ENCODE assay signal across 21 cellular contexts in the genomic region with DNA sequence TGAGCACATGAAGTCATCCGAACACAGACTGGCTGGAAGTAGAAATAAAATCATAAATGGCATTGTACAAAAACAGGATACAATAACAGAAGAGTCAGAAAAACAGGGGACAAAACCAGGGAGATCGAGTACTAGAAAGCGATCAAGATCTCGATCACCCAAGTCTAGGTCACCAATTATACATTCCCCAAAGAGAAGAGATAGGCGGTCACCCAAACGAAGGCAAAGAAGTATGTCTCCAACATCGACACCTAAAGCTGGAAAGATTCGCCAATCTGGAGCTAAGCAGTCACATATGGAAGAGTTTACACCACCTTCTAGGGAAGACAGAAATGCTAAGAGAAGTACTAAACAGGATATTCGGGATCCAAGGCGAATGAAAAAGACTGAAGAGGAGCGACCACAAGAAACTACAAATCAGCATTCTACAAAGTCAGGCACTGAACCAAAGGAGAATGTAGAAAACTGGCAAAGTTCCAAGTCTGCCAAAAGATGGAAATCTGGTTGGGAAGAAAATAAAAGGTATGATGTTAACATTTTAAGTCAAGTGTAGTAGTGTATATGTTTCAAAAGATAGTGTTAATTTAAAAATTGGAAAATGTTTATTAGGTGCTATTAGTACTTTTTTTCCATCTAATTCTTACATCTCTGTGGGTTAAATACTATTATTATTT. TPM values are rescaled to one million over a fixed set of nuclear protein-coding genes. Genes with fewer than 3 reads are reported as not detected.
A peak's percentile ranks its signal among the peaks of the same experiment; 100 is the strongest.
DNase-seq lines count a peak whose midpoint lies in the region; TF ChIP-seq lines count a peak whose summit lies in the region.
"Had no signal": no experiment of that assay in that cellular context is flagged by ENCODE, and none has a peak within 500 bp of the region (broad histone marks: within the 10 kb centered on the region; RNA-seq: fewer than 3 reads in every experiment).

No MANE protein-coding gene starts in this region.

- POLR2A ChIA-PET in activated CD4-positive, alpha-beta T cell treated with anti-CD3 and anti-CD28 coated beads, Interleukin-2, amount 10 ng/mL, durations not matched to agents 7 days and 5 days (lab: Charles Lee): no interaction called here
- POLR2A ChIA-PET in CD4-positive, alpha-beta memory T cell (lab: Charles Lee; ENCODE audit: partially characterized antibody): interaction anchor here (1.0 to 4.1 kb wide), 3 partner anchors 6 to 10 kb away, joined by 5 to 23 read pairs (median 16); a partner anchor contains a TSS

- no peaks in the 10 kb centered on the region for H3K9me3 Mint-ChIP-seq in activated CD4-positive, alpha-beta T cell treated with anti-CD3 and anti-CD28 coated beads, Interleukin-2, amount 10 ng/mL, durations not matched to agents 7 days and 5 days
- H3K9me3 Mint-ChIP-seq in CD4-positive, alpha-beta memory T cell: peaks cover 0 to 3% (median 0%) of the 10 kb centered on the region in 8 donors
- no peaks in the 10 kb centered on the region for H3K9me3 Mint-ChIP-seq in immature natural killer cell
- H3K9me3 Mint-ChIP-seq: endodermal cell, neural progenitor cell had no signal

- no peaks in the 10 kb centered on the region for H3K27me3 Mint-ChIP-seq in activated CD4-positive, alpha-beta T cell treated with anti-CD3 and anti-CD28 coated beads, Interleukin-2, amount 10 ng/mL, durations not matched to agents 7 days and 5 days
- no peaks in the 10 kb centered on the region for H3K27me3 Mint-ChIP-seq in CD4-positive, alpha-beta memory T cell
- peaks cover 2 to 7% (median 2%) of the 10 kb centered on the region in 3 donors for H3K27me3 Mint-ChIP-seq in immature natural killer cell (ENCODE audit: low read depth in 3 of 3)

- DNase-seq in activated CD4-positive, alpha-beta T cell treated with anti-CD3 and anti-CD28 coated beads, Interleukin-2, amount 10 ng/mL, durations not matched to agents 7 days and 5 days: no peak
- DNase-seq in activated CD4-positive, alpha-beta T cell treated with anti-CD3 and anti-CD28 coated beads for 4 hours: no peak
- no peak for DNase-seq in CD4-positive, alpha-beta memory T cell
- no peak for DNase-seq in immature natural killer cell
- DNase-seq in uterus: no peak
- no peak for DNase-seq in ecto neural progenitor cell (ENCODE audit: low spot score)
- DNase-seq in BE2C: no peak
- DNase-seq: ACHN; activated T-cell treated with anti-CD3 and anti-CD28 coated beads for 4 hours; adrenal gland; COR-L47; endodermal cell; kidney; mesenchymal stem cell; MV-4-11; NCI-H187 treated with DMSO at 0.1 percent for 48 hours; SIG-M5; stimulated activated naive CD8-positive, alpha-beta T cell treated with anti-CD3 and anti-CD28 coated beads, Interleukin-15, Interleukin-2, amounts not matched to agents 100 U/mL and 50 U/mL, for 24 hours; T-helper 2 cell had no signal

- TF ChIP-seq POLR2A in uterus (IDR thresholded peaks at IDR 0.05): no peak

- no peak overlapping the region for H3K27ac ChIP-seq in CD4-positive, alpha-beta memory T cell (ENCODE audit: low read depth, low read length)
- no peak overlapping the region for H3K27ac ChIP-seq in uterus
- H3K27ac ChIP-seq: adrenal gland, neural progenitor cell had no signal

- no peaks in the 10 kb centered on the region for H3K9me3 ChIP-seq in CD4-positive, alpha-beta memory T cell (ENCODE audit: control insufficient read depth in 1 of 2, low read length in 2 of 2)
- H3K9me3 ChIP-seq in uterus: no peaks in the 10 kb centered on the region
- no peaks in the 10 kb centered on the region; the same call in 1 of the 2 replicates for H3K9me3 ChIP-seq in BE2C
- H3K9me3 ChIP-seq: adrenal gland had no signal

- H3K4me1 ChIP-seq in CD4-positive, alpha-beta memory T cell (ENCODE audit: insufficient read depth, low read length): peaks cover 87% of the 10 kb centered on the region
- H3K4me1 ChIP-seq in uterus (peaks cover 0 to 5% of the 10 kb centered on the region in 2 donors), BE2C (no peaks in the 10 kb centered on the region; the same call in none of the 2 replicates)

- no peak for TF ChIP-seq CTCF in uterus (IDR thresholded peaks at IDR 0.05)
- no peak for TF ChIP-seq CTCF in BE2C (IDR thresholded peaks at IDR 0.05; ENCODE audit: low read depth, low read length)

- H3K4me1 Mint-ChIP-seq in activated CD4-positive, alpha-beta T cell treated with anti-CD3 and anti-CD28 coated beads, Interleukin-2, amount 10 ng/mL, durations not matched to agents 7 days and 5 days: peaks cover 76% of the 10 kb centered on the region
- H3K4me1 Mint-ChIP-seq in CD4-positive, alpha-beta memory T cell: peaks cover 57 to 92% (median 80%) of the 10 kb centered on the region in 4 donors
- peaks cover 62 to 97% of the 10 kb centered on the region in 2 donors for H3K4me1 Mint-ChIP-seq in immature natural killer cell

- CTCF ChIA-PET in activated CD4-positive, alpha-beta T cell treated with anti-CD3 and anti-CD28 coated beads, Interleukin-2, amount 10 ng/mL, durations not matched to agents 7 days and 5 days (lab: Charles Lee): no interaction called here
- CTCF ChIA-PET in CD4-positive, alpha-beta memory T cell (lab: Charles Lee; ENCODE audit: partially characterized antibody): no interaction called here

- no peak overlapping the region for H3K4me3 Mint-ChIP-seq in activated CD4-positive, alpha-beta T cell treated with anti-CD3 and anti-CD28 coated beads, Interleukin-2, amount 10 ng/mL, durations not matched to agents 7 days and 5 days
- peak overlapping the region in 4 of 8 donors; percentile 30 to 43 (median 38) for H3K4me3 Mint-ChIP-seq in CD4-positive, alpha-beta memory T cell
- no peak overlapping the region for H3K4me3 Mint-ChIP-seq in immature natural killer cell
- H3K4me3 Mint-ChIP-seq: endodermal cell, neural progenitor cell had no signal

- H3K4me3 ChIP-seq in CD4-positive, alpha-beta memory T cell (ENCODE audit: low read length in 2 of 2): no peak overlapping the region
- H3K4me3 ChIP-seq in uterus (no peak overlapping the region), BE2C (ENCODE audit: low read depth, low read length) (no peak overlapping the region)
- H3K4me3 ChIP-seq: adrenal gland, neural progenitor cell had no signal

- peak overlapping the region; percentile 48 for H3K27ac Mint-ChIP-seq in activated CD4-positive, alpha-beta T cell treated with anti-CD3 and anti-CD28 coated beads, Interleukin-2, amount 10 ng/mL, durations not matched to agents 7 days and 5 days
- H3K27ac Mint-ChIP-seq in CD4-positive, alpha-beta memory T cell: peak overlapping the region in 6 of 7 donors; percentile 5 to 81 (median 44)
- peak overlapping the region; percentile 9 to 81 (median 36) for H3K27ac Mint-ChIP-seq in immature natural killer cell
- H3K27ac Mint-ChIP-seq: endodermal cell, neural progenitor cell had no signal

- H3K27me3 ChIP-seq in CD4-positive, alpha-beta memory T cell (ENCODE audit: insufficient read depth, low read length): no peaks in the 10 kb centered on the region
- H3K27me3 ChIP-seq in uterus (no peaks in the 10 kb centered on the region), BE2C (no peaks in the 10 kb centered on the region)
- H3K27me3 ChIP-seq: adrenal gland, neural progenitor cell had no signal

- peaks cover 52% of the 10 kb centered on the region for H3K36me3 ChIP-seq in CD4-positive, alpha-beta memory T cell (ENCODE audit: insufficient read depth, low read length)
- H3K36me3 ChIP-seq in uterus: no peaks in the 10 kb centered on the region
- peaks cover 95% of the 10 kb centered on the region for H3K36me3 ChIP-seq in BE2C

- H3K36me3 Mint-ChIP-seq in activated CD4-positive, alpha-beta T cell treated with anti-CD3 and anti-CD28 coated beads, Interleukin-2, amount 10 ng/mL, durations not matched to agents 7 days and 5 days (ENCODE audit: low read depth): peaks cover 77% of the 10 kb centered on the region
- H3K36me3 Mint-ChIP-seq in CD4-positive, alpha-beta memory T cell: peaks cover 66 to 76% of the 10 kb centered on the region in 2 donors
- peaks cover 27 to 54% (median 29%) of the 10 kb centered on the region in 3 donors for H3K36me3 Mint-ChIP-seq in immature natural killer cell

- intact Hi-C loops in CD4-positive, alpha-beta memory T cell (cut with micrococcal nuclease): no loop called here
- intact Hi-C loops in uterus (cut with DNase I; ENCODE audit: low total_unique reads): no loop called here

TF ChIP-seq in PFSK-1, 5 proteins besides CTCF, POLR2A, EP300 and RAD21 (continues in another document):
- 0 out of 2 replicates have a peak, but pooled peaks have one; percentile 19 for TF ChIP-seq POLR2AphosphoS5 (IDR thresholded peaks at IDR 0.05; ENCODE audit: low read depth, low read length)

RNA-seq across cellular contexts. Expression of a gene that starts 9.4 kb away (rescaled TPM):
- total RNA-seq in activated CD4-positive, alpha-beta T cell treated with anti-CD3 and anti-CD28 coated beads, Interleukin-2, amount 10 ng/mL, durations not matched to agents 7 days and 5 days: 10 to 100 TPM; 76.7 to 89.3 TPM
- total RNA-seq in CD4-positive, alpha-beta memory T cell: 100 to 1,000 TPM; 161 to 165 TPM
- polyA plus RNA-seq in CD4-positive, alpha-beta memory T cell: 10 to 100 TPM; 11.6 to 41.9 TPM
- 9.6 TPM for polyA plus RNA-seq in PFSK-1 (2012; ENCODE audit: insufficient read length, low read depth)
- polyA plus RNA-seq in immature natural killer cell: 10 to 100 TPM; 10.2 to 36.5 (median 11.4) TPM
- total RNA-seq in uterus: 100 to 1,000 TPM in 3 of 4 donors, 10 to 100 TPM in 1; 80.7 to 191 (median 122) TPM
- polyA plus RNA-seq in BE2C (2012; ENCODE audit: insufficient read depth, insufficient read length, low read depth): 78.5 TPM

RNA-seq across cellular contexts. Expression of a gene that starts 27.2 kb away (rescaled TPM):
- total RNA-seq in activated CD4-positive, alpha-beta T cell treated with anti-CD3 and anti-CD28 coated beads, Interleukin-2, amount 10 ng/mL, durations not matched to agents 7 days and 5 days: 1 to 10 TPM; 1.8 to 2.2 TPM
- total RNA-seq in CD4-positive, alpha-beta memory T cell: 10 to 100 TPM in 1 of 2 experiments, 1 to 10 TPM in 1; 8.9 to 12.4 TPM
- 1 to 10 TPM; 3.9 to 4.4 TPM for polyA plus RNA-seq in CD4-positive, alpha-beta memory T cell
- polyA plus RNA-seq in PFSK-1 (2012; ENCODE audit: insufficient read length, low read depth): 5.9 TPM
- polyA plus RNA-seq in immature natural killer cell: 1 to 10 TPM; 3.1 to 5.0 (median 4.2) TPM
- total RNA-seq in uterus: 10 to 100 TPM in 2 of 4 donors, 1 to 10 TPM in 2; 3.3 to 21.7 (median 9.0) TPM
- polyA plus RNA-seq in BE2C (2012; ENCODE audit: insufficient read depth, insufficient read length, low read depth): 2.2 TPM
